1 cellular context compared by ENCODE assay signal in genomic region chr7:128863433-128863989, GRCh38.
TF ChIP-seq lines count a peak whose summit lies in the region.

No MANE protein-coding gene starts in this region.

TF ChIP-seq in HEK293, 187 proteins besides CTCF, POLR2A, EP300 and RAD21 (continued from another document):
- no peak for TF ChIP-seq ZBTB11 (tag by site-specific recombination; conservative IDR thresholded peaks at IDR 0.05; ENCODE audit: low read depth)
- no peak for TF ChIP-seq ZNF404 (tag by site-specific recombination; IDR thresholded peaks at IDR 0.05)
- no peak for TF ChIP-seq HOXA7 (CRISPR knock-in tag; IDR thresholded peaks at IDR 0.05; ENCODE audit: borderline replicate concordance)
- TF ChIP-seq ZNF174 (tag by site-specific recombination; IDR thresholded peaks at IDR 0.05), result no peak
- TF ChIP-seq ZNF580 (tag by site-specific recombination; IDR thresholded peaks at IDR 0.05), result no peak
- TF ChIP-seq ZNF140 (tag by site-specific recombination; IDR thresholded peaks at IDR 0.05), result no peak
- peak; percentile 93 for TF ChIP-seq PRDM10 (tag by site-specific recombination; IDR thresholded peaks at IDR 0.05)
